Comparison of ENCODE assay signal across 8 cellular contexts in the genomic region with DNA sequence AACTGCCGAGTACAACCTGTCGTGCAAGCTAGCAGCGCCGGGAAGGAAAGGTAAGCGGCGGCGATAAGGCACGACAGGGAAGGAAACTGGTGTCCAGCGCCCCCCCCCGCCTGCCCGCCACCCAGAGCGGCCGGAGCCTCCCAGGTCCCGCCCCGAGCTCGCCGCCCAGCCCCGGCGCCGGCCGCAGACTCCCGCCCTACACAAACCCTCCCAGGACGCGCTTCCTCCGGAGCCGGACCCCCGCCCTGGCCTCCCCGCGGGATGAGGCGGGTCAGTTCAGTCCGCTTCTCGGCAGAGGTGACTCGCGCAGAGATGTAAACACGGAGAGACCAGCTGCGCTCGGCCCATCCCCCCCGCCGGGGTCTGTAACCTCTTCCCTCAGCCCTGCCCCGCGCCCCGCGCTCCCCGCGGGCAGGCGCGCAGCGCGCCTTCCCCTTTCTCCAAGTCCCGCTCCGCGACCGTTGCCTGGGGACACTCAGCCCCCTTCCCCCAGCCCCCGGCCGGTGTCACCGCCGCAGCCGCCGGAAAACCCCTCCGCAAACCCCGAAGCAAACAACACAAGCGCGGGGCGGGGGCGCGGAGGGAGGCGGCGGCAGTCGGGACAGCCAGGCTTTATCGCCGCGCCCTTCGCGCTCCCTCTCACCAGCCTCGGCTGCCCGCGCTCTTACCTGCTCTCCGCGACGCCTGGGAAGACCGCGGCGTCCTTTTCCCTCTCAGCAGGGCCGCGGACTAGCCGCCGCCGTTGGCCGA.
DNase-seq lines count a peak whose midpoint lies in the region; ATAC-seq and TF ChIP-seq lines count a peak whose summit lies in the region.

No MANE protein-coding gene starts in this region.

- DNase-seq in NCI-H187 (lab: John Stamatoyannopoulos, UW) (peak; percentile 37), NCI-H187 treated with DMSO at 0.1 percent for 48 hours (lab: John Stamatoyannopoulos, UW) (no peak), NCI-H226 (peak; percentile 77), coronary artery (ENCODE audit: low spot score) (peak; percentile 93), left kidney (ENCODE audit: low read depth, low spot score) (peak; percentile 94)
- DNase-seq in activated CD4-positive, alpha-beta T cell treated with anti-CD3 and anti-CD28 coated beads for 4 hours = peak; percentile 56 to 70
- peak; percentile 54 for DNase-seq in stimulated activated CD4-positive, alpha-beta T cell treated with anti-CD3 and anti-CD28 coated beads, Interleukin-1b, Interleukin-23, amount 100 ng/mL, for 48 hours

- peak overlapping the region; percentile 100 for H3K27ac ChIP-seq in coronary artery

- TF ChIP-seq CTCF in coronary artery (IDR thresholded peaks at IDR 0.05) = no peak

- ATAC-seq in HG03045 (IDR thresholded peaks at IDR 0.05; ENCODE audit: unreplicated experiment) = peak; percentile 17

- peak overlapping the region; percentile 97 for H3K4me3 ChIP-seq in coronary artery
